Comparison of ENCODE assay signal across 1 cellular context in genomic region chr9:109745335-109746283, GRCh38.
TF ChIP-seq lines count a peak whose summit lies in the region.

No MANE protein-coding gene starts in this region.

TF ChIP-seq in HEK293, 187 proteins besides CTCF, POLR2A, EP300 and RAD21 (continued from another document and continues in another):
- TF ChIP-seq ZNF518A (tag by site-specific recombination; conservative IDR thresholded peaks at IDR 0.05; ENCODE audit: low read depth) (no peak), ZNF843 (tag by site-specific recombination; IDR thresholded peaks at IDR 0.05) (peak; percentile 37; the same call in 1 of the 2 replicates), ZNF169 (tag by site-specific recombination; IDR thresholded peaks at IDR 0.05) (no peak), ZBTB48 (tag by site-specific recombination; IDR thresholded peaks at IDR 0.05) (no peak), KLF10 (tag by site-specific recombination; IDR thresholded peaks at IDR 0.05) (peak; percentile 74), ZNF2 (tag by site-specific recombination; IDR thresholded peaks at IDR 0.05) (peak; percentile 23; the same call in 1 of the 2 replicates), ZNF449 (tag by site-specific recombination; IDR thresholded peaks at IDR 0.05) (no peak), ZFHX2 (tag by site-specific recombination; conservative IDR thresholded peaks at IDR 0.05) (no peak), ZIC2 (tag by site-specific recombination; IDR thresholded peaks at IDR 0.05) (peak; percentile 67), ZNF274 (IDR thresholded peaks at IDR 0.05; ENCODE audit: low read length) (no peak), ZNF274 (tag by site-specific recombination; IDR thresholded peaks at IDR 0.05; ENCODE audit: borderline replicate concordance) (no peak), BCL6B (tag by site-specific recombination; IDR thresholded peaks at IDR 0.05) (no peak), ZNF239 (tag by site-specific recombination; IDR thresholded peaks at IDR 0.05) (no peak), ZNF354C (tag by site-specific recombination; IDR thresholded peaks at IDR 0.05; ENCODE audit: borderline replicate concordance, low read depth) (no peak), ZBTB6 (tag by site-specific recombination; IDR thresholded peaks at IDR 0.05) (no peak), ZNF157 (tag by site-specific recombination; IDR thresholded peaks at IDR 0.05) (no peak), KLF16 (tag by site-specific recombination; IDR thresholded peaks at IDR 0.05) (no peak), ZNF600 (tag by site-specific recombination; IDR thresholded peaks at IDR 0.05) (peak; percentile 91), ZNF510 (tag by site-specific recombination; IDR thresholded peaks at IDR 0.05; ENCODE audit: insufficient replicate concordance) (no peak), PBX3 (CRISPR knock-in tag; IDR thresholded peaks at IDR 0.05) (no peak), ZNF19 (tag by site-specific recombination; IDR thresholded peaks at IDR 0.05; ENCODE audit: low read depth) (no peak), ZNF398 (tag by site-specific recombination; IDR thresholded peaks at IDR 0.05) (no peak), ZFP3 (tag by site-specific recombination; IDR thresholded peaks at IDR 0.05; ENCODE audit: low read depth) (no peak), ZNF529 (tag by site-specific recombination; IDR thresholded peaks at IDR 0.05; ENCODE audit: insufficient replicate concordance) (no peak), ZNF670 (tag by site-specific recombination; IDR thresholded peaks at IDR 0.05; ENCODE audit: low read depth) (no peak), PRDM2 (tag by site-specific recombination; IDR thresholded peaks at IDR 0.05; ENCODE audit: borderline replicate concordance) (no peak), SETDB1 (IDR thresholded peaks at IDR 0.05; ENCODE audit: insufficient read length, low read length) (no peak), ZNF473 (tag by site-specific recombination; IDR thresholded peaks at IDR 0.05) (no peak), ZNF423 (tag by site-specific recombination; IDR thresholded peaks at IDR 0.05) (peak; percentile 31; the same call in 1 of the 2 replicates), ZNF658 (tag by site-specific recombination; IDR thresholded peaks at IDR 0.05) (no peak), ZNF26 (tag by site-specific recombination; IDR thresholded peaks at IDR 0.05) (no peak), ZNF184 (tag by site-specific recombination; IDR thresholded peaks at IDR 0.05) (0 out of 2 replicates have a peak, but pooled peaks have one; percentile 36), ZNF362 (tag by site-specific recombination; IDR thresholded peaks at IDR 0.05) (no peak), ZNF785 (tag by site-specific recombination; IDR thresholded peaks at IDR 0.05) (no peak), AEBP2 (tag by site-specific recombination; IDR thresholded peaks at IDR 0.05; ENCODE audit: borderline replicate concordance) (no peak)
